In genomic region chr10:13740416-13740815, GRCh38 we compare ENCODE assay signal across 1 cellular context.
TF ChIP-seq lines count a peak whose summit lies in the region.

No MANE protein-coding gene starts in this region.

TF ChIP-seq in GM12878, 131 proteins besides CTCF, POLR2A, EP300 and RAD21 (continued from another document):
- TF ChIP-seq MLLT1 (IDR thresholded peaks at IDR 0.05): peak; percentile 85
